8 cellular contexts compared by ENCODE assay signal in genomic region chr3:42581709-42582473, GRCh38. TPM values are rescaled to one million over a fixed set of nuclear protein-coding genes. Genes with fewer than 3 reads are reported as not detected.
DNase-seq lines count a peak whose midpoint lies in the region; ATAC-seq and TF ChIP-seq lines count a peak whose summit lies in the region.

SEC22C (minus strand) TSS chr3:42581967; CDS start chr3:42569046, 12,921 bp downstream.

- peaks cover 2% of the 10 kb centered on the region; the same call in 1 of the 2 replicates for H3K4me1 ChIP-seq in IMR-90 (ENCODE audit: control insufficient read depth, insufficient read depth, low read length)
- H3K4me1 ChIP-seq in PC-3 (ENCODE audit: insufficient read depth, low read length): peaks cover 26% of the 10 kb centered on the region
- peaks cover 25% of the 10 kb centered on the region for H3K4me1 ChIP-seq in muscle layer of colon (ENCODE audit: insufficient read depth, low read length)

- H3K27ac ChIP-seq in IMR-90 (ENCODE audit: insufficient read depth, low read length) (peak within 1 kb of the TSS; percentile 64), PC-3 (ENCODE audit: low read length) (peak within 1 kb of the TSS; percentile 76), muscle layer of colon (ENCODE audit: low read depth, low read length) (peak within 1 kb of the TSS; percentile 82)

- intact Hi-C loops in IMR-90 (cut with micrococcal nuclease) (loop anchor here (5.0 kb wide), 1 partner anchor 160 kb away; no protein-coding TSS in a partner anchor), PC-3 (cut with micrococcal nuclease) (loop anchor here (1.0 kb wide), 2 partner anchors 8 to 18 kb away; partner anchors contain the start of genes NKTR and SS18L2)

- peak within 1 kb of the TSS; percentile 88 for H2AK9ac ChIP-seq in IMR-90 (replicated peaks; ENCODE audit: low read depth, low read length, poor library complexity)

- peak within 1 kb of the TSS; percentile 48 to 55; a peak in 3 of 4 replicates for H4K8ac ChIP-seq in IMR-90 (ENCODE audit: low read depth in 2 of 2, low read length in 2 of 2)

- 0% methylated on average over 1 of the region's 77 CpGs; no CpG with 5 or more reads in 1 of the 2 experiments for WGBS in IMR-90 (ENCODE audit: extremely low coverage in 2 of 2, insufficient read length in 1 of 2), 2 experiments

- peak within 1 kb of the TSS; percentile 30 for H3K14ac ChIP-seq in IMR-90 (replicated peaks; ENCODE audit: low read depth, low read length)

- peaks cover 12 to 33% of the 10 kb centered on the region in 2 experiments for H3K79me1 ChIP-seq in IMR-90 (ENCODE audit: low read depth in 1 of 2, low read length in 2 of 2)

- peak; percentile 56 for DNase-seq in DMS153 (lab: John Stamatoyannopoulos, UW)
- peak; percentile 84 for DNase-seq in IMR-90
- DNase-seq in PC-3: peak; percentile 96
- peak; percentile 93 for DNase-seq in activated T-cell treated with anti-CD3 and anti-CD28 coated beads, Interleukin-2, amount 50 U/mL, for 1 hour
- DNase-seq in erythroblast (lab: John Stamatoyannopoulos, UW): peak; percentile 98 to 99
- peak; percentile 92 for DNase-seq in stimulated activated CD8-positive, alpha-beta memory T cell treated with anti-CD3 and anti-CD28 coated beads, Interleukin-7, amount 100 ng/mL, for 24 hours (ENCODE audit: low read depth)

- H3K4me2 ChIP-seq in IMR-90 (ENCODE audit: low read depth, low read length) (peak within 1 kb of the TSS; percentile 98), PC-3 (ENCODE audit: low read length) (peak within 1 kb of the TSS; percentile 98)

- peak within 1 kb of the TSS; percentile 77; the same call in 1 of the 2 replicates for H3K56ac ChIP-seq in IMR-90 (ENCODE audit: extremely low read depth, insufficient read depth, low read length)

- H4K20me1 ChIP-seq in IMR-90 (ENCODE audit: insufficient read depth, low read length) (no peaks in the 10 kb centered on the region), PC-3 (ENCODE audit: low read length) (no peaks in the 10 kb centered on the region)

- ATAC-seq in GM21528 (IDR thresholded peaks at IDR 0.05; ENCODE audit: low FRiP score, unreplicated experiment) (peak; percentile 89), IMR-90 (ENCODE audit: low read depth) (peak; percentile 98), PC-3 (peak; percentile 94)

- BruUV-seq in IMR-90 (replicated peaks; lab: Mats Ljungman, UMichigan) (no TSS peak), PC-3 (replicated peaks; lab: Mats Ljungman, UMichigan) (no TSS peak)

- peak within 1 kb of the TSS; percentile 27 for H4K5ac ChIP-seq in IMR-90 (ENCODE audit: low read depth, low read length)

- TF ChIP-seq POLR2A in IMR-90 (IDR thresholded peaks at IDR 0.05; ENCODE audit: low read depth, low read length) (peak; percentile 67; the same call in 1 of the 2 replicates), erythroblast (IDR thresholded peaks at IDR 0.05; ENCODE audit: low read length) (peak; percentile 94)

- no peaks in the 10 kb centered on the region; the same call in 1 of the 2 replicates for H3K9me1 ChIP-seq in IMR-90 (ENCODE audit: insufficient read depth, low read length)

- H3K18ac ChIP-seq in IMR-90 (ENCODE audit: low read depth, low read length): peak within 1 kb of the TSS; percentile 26; the same call in 1 of the 2 replicates

- POLR2A ChIA-PET in IMR-90 (lab: Charles Lee; ENCODE audit: unreplicated experiment) (interaction anchor here (0.8 kb wide), 1 partner anchor 9 kb away, joined by 3 read pairs; the partner anchor contains the start of gene SS18L2), PC-3 (lab: Charles Lee; ENCODE audit: unreplicated experiment) (interaction anchor here (0.7 kb wide), 1 partner anchor 24 kb away, joined by 3 read pairs; no protein-coding TSS in a partner anchor)

- TF ChIP-seq CTCF in IMR-90 (conservative IDR thresholded peaks at IDR 0.05; ENCODE audit: low read depth, low read length) (peak; percentile 23; the same call in 1 of the 2 replicates), PC-3 (conservative IDR thresholded peaks at IDR 0.05; ENCODE audit: low read depth, low read length) (peak; percentile 44; the same call in 1 of the 2 replicates)

- peak within 1 kb of the TSS; percentile 34; the same call in 2 of the 3 replicates for H2BK15ac ChIP-seq in IMR-90 (ENCODE audit: low read depth, low read length)

- no peak within 1 kb of the TSS for H2BK20ac ChIP-seq in IMR-90 (ENCODE audit: low read depth, low read length)

- peak within 1 kb of the TSS; percentile 50 for H3K23ac ChIP-seq in IMR-90 (ENCODE audit: low read depth, low read length)

- H2BK120ac ChIP-seq in IMR-90 (ENCODE audit: low read depth, low read length): peak within 1 kb of the TSS; percentile 42

- peak within 1 kb of the TSS; percentile 65 for H3K4ac ChIP-seq in IMR-90 (ENCODE audit: low read depth, low read length)

- H2AK5ac ChIP-seq in IMR-90 (ENCODE audit: low read depth, low read length): no peak within 1 kb of the TSS

- H2AFZ ChIP-seq in IMR-90 (replicated peaks; ENCODE audit: low read length, poor library complexity): peak within 1 kb of the TSS; percentile 98
- peak within 1 kb of the TSS; percentile 97 for H2AFZ ChIP-seq in PC-3 (ENCODE audit: low read length)

- no peaks in the 10 kb centered on the region for H3K9me2 ChIP-seq in PC-3 (replicated peaks; ENCODE audit: low read length)

- H3K4me3 ChIP-seq in IMR-90 (ENCODE audit: insufficient read depth, low read depth, low read length): peak within 1 kb of the TSS; percentile 95
- peak within 1 kb of the TSS; percentile 92 for H3K4me3 ChIP-seq in PC-3 (ENCODE audit: low read length)
- H3K4me3 ChIP-seq in muscle layer of colon (ENCODE audit: low read depth in 1 of 2, low read length in 2 of 2): peak within 1 kb of the TSS; percentile 70 to 81

- peaks cover 38% of the 10 kb centered on the region for H3K79me2 ChIP-seq in PC-3 (ENCODE audit: low read length)

- TF ChIP-seq RAD21 in IMR-90 (IDR thresholded peaks at IDR 0.05; ENCODE audit: low read length): 0 out of 2 replicates have a peak, but pooled peaks have one; percentile 11

- peak within 1 kb of the TSS; percentile 78 for H3K9ac ChIP-seq in IMR-90 (ENCODE audit: low read depth, low read length)
- peak within 1 kb of the TSS; percentile 90 for H3K9ac ChIP-seq in PC-3 (ENCODE audit: low read length)
- H3K9ac ChIP-seq in muscle layer of colon (ENCODE audit: low read length): peak within 1 kb of the TSS; percentile 72

- no peaks in the 10 kb centered on the region for H3F3A ChIP-seq in PC-3 (ENCODE audit: low read length, unreplicated experiment)

- H3K9me3 ChIP-seq in IMR-90 (ENCODE audit: control insufficient read depth, insufficient read depth, low read length): no peaks in the 10 kb centered on the region
- no peaks in the 10 kb centered on the region for H3K9me3 ChIP-seq in PC-3 (ENCODE audit: low read length)
- no peaks in the 10 kb centered on the region for H3K9me3 ChIP-seq in muscle layer of colon (ENCODE audit: low read length)

- in situ Hi-C loops in IMR-90 (cut with MboI; ENCODE audit: low sequenced_read_pairs): no loop called here

- H3K27me3 ChIP-seq in IMR-90 (ENCODE audit: control insufficient read depth, insufficient read depth, low read length) (no peaks in the 10 kb centered on the region), PC-3 (ENCODE audit: low read length) (no peaks in the 10 kb centered on the region), muscle layer of colon (ENCODE audit: control insufficient read depth in 1 of 2, insufficient read depth in 2 of 2, low read length in 2 of 2) (no peaks in the 10 kb centered on the region)

- H3K36me3 ChIP-seq in IMR-90 (ENCODE audit: control insufficient read depth, insufficient read depth, low read length) (no peaks in the 10 kb centered on the region), PC-3 (ENCODE audit: low read depth, low read length) (no peaks in the 10 kb centered on the region; the same call in 1 of the 2 replicates), muscle layer of colon (ENCODE audit: insufficient read depth, low read length) (no peaks in the 10 kb centered on the region)

- CTCF ChIA-PET in IMR-90 (lab: Yijun Ruan, JAX): no interaction called here
- CTCF ChIA-PET in PC-3 (lab: Charles Lee): interaction anchor here (0.7 to 1.2 kb wide), 2 partner anchors 19 to 80 kb away, joined by 3 to 6 read pairs; partner anchors contain the start of gene NKTR

- dilution Hi-C loops in IMR-90 (cut with HindIII; ENCODE audit: low sequenced_read_pairs, unreplicated experiment): no loop called here

- peak within 1 kb of the TSS; percentile 55 for H2BK5ac ChIP-seq in IMR-90 (ENCODE audit: low read depth, low read length, poor library complexity, severe bottlenecking)

- H4K91ac ChIP-seq in IMR-90 (ENCODE audit: insufficient read depth, low read depth, low read length): peak within 1 kb of the TSS; percentile 57

TF ChIP-seq in IMR-90, 13 proteins besides CTCF, POLR2A, EP300 and RAD21 (continues in another document):
- TF ChIP-seq, protein P1, sequence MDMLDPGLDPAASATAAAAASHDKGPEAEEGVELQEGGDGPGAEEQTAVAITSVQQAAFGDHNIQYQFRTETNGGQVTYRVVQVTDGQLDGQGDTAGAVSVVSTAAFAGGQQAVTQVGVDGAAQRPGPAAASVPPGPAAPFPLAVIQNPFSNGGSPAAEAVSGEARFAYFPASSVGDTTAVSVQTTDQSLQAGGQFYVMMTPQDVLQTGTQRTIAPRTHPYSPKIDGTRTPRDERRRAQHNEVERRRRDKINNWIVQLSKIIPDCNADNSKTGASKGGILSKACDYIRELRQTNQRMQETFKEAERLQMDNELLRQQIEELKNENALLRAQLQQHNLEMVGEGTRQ (IDR thresholded peaks at IDR 0.05; ENCODE audit: low read depth, low read length): peak; percentile 65; the same call in 1 of the 2 replicates
- TF ChIP-seq BHLHE40 (IDR thresholded peaks at IDR 0.05; ENCODE audit: low read depth, low read length): peak; percentile 45; the same call in 1 of the 2 replicates
- no peak for TF ChIP-seq SMC3 (IDR thresholded peaks at IDR 0.05; ENCODE audit: low read depth, low read length)
- TF ChIP-seq RFX5 (IDR thresholded peaks at IDR 0.05; ENCODE audit: low read depth, low read length): no peak
- TF ChIP-seq ELK1 (IDR thresholded peaks at IDR 0.05; ENCODE audit: borderline replicate concordance, low read depth, low read length): no peak
- no peak for TF ChIP-seq MAFK (IDR thresholded peaks at IDR 0.05; ENCODE audit: low read depth, low read length)
- peak; percentile 88 for TF ChIP-seq MAZ (IDR thresholded peaks at IDR 0.05; ENCODE audit: borderline replicate concordance, low read depth, low read length)

RNA-seq across cellular contexts. Expression of gene SEC22C, which starts in this region (rescaled TPM):
- total RNA-seq in IMR-90 (2012; rRNA removed) (43.9 and 46.9 TPM in 2 replicates), PC-3 (2014; rRNA removed) (43.2 and 63.3 TPM in 2 replicates)
- polyA plus RNA-seq in IMR-90 (2012; rRNA removed): 19.9 and 24.0 TPM in 2 replicates
- polyA plus RNA-seq in IMR-90 (2012; cell fraction: cytosol; rRNA removed): 11.0 and 11.6 TPM in 2 replicates
- 8.1 and 22.9 TPM in 2 replicates for polyA plus RNA-seq in IMR-90 (2012; cell fraction: nucleus; rRNA removed; ENCODE audit: low replicate concordance)

Comparison
In these comparisons a context has a peak if more than half of its experiments do, and no peak if none do; other contexts are left out.
1. Peak in every context shown above with its lines: DNase-seq, ATAC-seq, H3K4me3 ChIP-seq and H3K27ac ChIP-seq.